In the genomic region with DNA sequence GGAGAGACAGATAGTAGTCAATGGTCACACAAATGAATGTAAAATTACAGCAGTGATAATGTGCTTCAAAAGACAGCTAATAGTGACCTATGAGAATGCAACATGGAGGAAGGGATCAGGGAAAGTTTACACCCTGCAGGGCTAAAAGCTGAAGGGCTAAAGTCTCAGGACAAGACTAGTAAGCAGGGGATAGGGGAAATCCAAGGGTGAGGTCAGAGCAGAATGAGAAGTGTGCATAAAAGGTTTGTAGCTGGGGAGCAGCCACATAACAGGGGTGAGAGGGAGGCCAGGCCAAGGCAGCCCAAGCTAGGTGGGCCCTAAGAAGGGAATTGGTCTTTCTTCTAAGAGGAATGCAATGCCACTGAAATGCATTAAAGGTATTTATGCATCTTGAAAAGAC, we compare ENCODE assay signal across 22 cellular contexts.
"Had no signal": no experiment of that assay in that cellular context is flagged by ENCODE, and none has a peak within 500 bp of the region (broad histone marks: within the 10 kb centered on the region; RNA-seq: fewer than 3 reads in every experiment).

No MANE protein-coding gene starts in this region.

- DNase-seq: effector CD4-positive, alpha-beta T cell; endodermal cell; erythroblast; foreskin keratinocyte; head of caudate nucleus; kidney; left cardiac atrium; left ventricle myocardium superior; mesendoderm; naive B cell; posterior cingulate gyrus; stimulated activated CD4-positive, alpha-beta T cell treated with anti-CD3 and anti-CD28 coated beads, Interleukin-2, amount 100 ng/mL, for 48 hours; stimulated activated naive CD4-positive, alpha-beta T cell treated with Interleukin-2 at 50 U/mL for 16 hours; upper lobe of right lung had no signal

- H3K36me3 ChIP-seq: neutrophil, upper lobe of right lung, vagina had no signal

- ATAC-seq: foreskin keratinocyte, left cardiac atrium, left ventricle myocardium superior, sciatic nerve, upper lobe of right lung had no signal

- H3K4me1 ChIP-seq: foreskin keratinocyte, upper lobe of right lung, vagina had no signal

- FAIRE-seq: endothelial cell of umbilical vein, kidney had no signal

- H3K79me2 ChIP-seq: hepatocyte had no signal

- H3K4me2 ChIP-seq: hepatocyte had no signal

- H3K4me3 ChIP-seq: coronary artery, hepatocyte, lung, skin epidermis, upper lobe of right lung, vagina had no signal

- H3K27me3 ChIP-seq: foreskin keratinocyte, hepatocyte, neutrophil, upper lobe of right lung, vagina had no signal

- H2AFZ ChIP-seq: hepatocyte had no signal

- H3K9me3 ChIP-seq: neutrophil, upper lobe of right lung, vagina had no signal
